Comparison of ENCODE assay signal across 8 cellular contexts in the genomic region with DNA sequence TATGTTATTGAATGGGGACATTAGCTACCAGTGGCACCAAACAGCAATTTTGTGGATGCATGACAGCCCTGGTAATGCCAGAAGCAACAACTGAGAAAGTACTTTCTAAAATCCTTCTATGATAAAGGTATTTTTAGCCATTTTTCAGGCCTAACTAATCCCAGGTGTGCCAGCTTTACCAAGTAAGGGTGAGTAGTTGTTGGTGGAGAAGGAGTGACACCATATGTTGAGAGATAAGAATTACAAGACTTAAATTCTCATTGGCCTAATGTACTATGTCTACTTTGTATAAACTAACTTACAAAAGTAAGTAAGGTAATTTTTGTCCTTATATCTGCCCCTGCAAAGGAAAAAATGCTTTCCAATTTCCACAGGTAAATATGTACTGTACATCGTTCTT. TPM values are rescaled to one million over a fixed set of nuclear protein-coding genes. Genes with fewer than 3 reads are reported as not detected.
DNase-seq lines count a peak whose midpoint lies in the region; ATAC-seq and TF ChIP-seq lines count a peak whose summit lies in the region.

No MANE protein-coding gene starts in this region.

- H3K79me1 ChIP-seq in neuronal stem cell (ENCODE audit: low read depth, low read length): no peaks in the 10 kb centered on the region

- POLR2A ChIA-PET in HEK293 (lab: Yijun Ruan, JAX): no interaction called here

- no peak overlapping the region for H2BK5ac ChIP-seq in neuronal stem cell (ENCODE audit: low read length)

- no peak overlapping the region for H2BK120ac ChIP-seq in neuronal stem cell (ENCODE audit: low read depth, low read length)

- H3K36me3 ChIP-seq in HEK293 (ENCODE audit: control insufficient read depth in 2 of 2, insufficient read depth in 1 of 2, low read length in 2 of 2) (no peaks in the 10 kb centered on the region), OCI-LY3 (replicated peaks; ENCODE audit: low read depth, low read length) (no peaks in the 10 kb centered on the region), neuronal stem cell (replicated peaks in 1 of 2; ENCODE audit: control insufficient read depth in 2 of 2, insufficient read depth in 2 of 2, low read length in 2 of 2) (no peaks in the 10 kb centered on the region)

- H3K4me1 ChIP-seq in HEK293 (ENCODE audit: control insufficient read depth, insufficient read depth, low read length): no peaks in the 10 kb centered on the region
- peaks cover 7% of the 10 kb centered on the region for H3K4me1 ChIP-seq in OCI-LY3 (ENCODE audit: low read length)
- H3K4me1 ChIP-seq in neuronal stem cell (ENCODE audit: control insufficient read depth in 2 of 2, insufficient read depth in 1 of 2, low read depth in 1 of 2, low read length in 2 of 2): no peaks in the 10 kb centered on the region

- H3K27me3 ChIP-seq in OCI-LY3 (ENCODE audit: low read depth, low read length) (no peaks in the 10 kb centered on the region), neuronal stem cell (ENCODE audit: control insufficient read depth in 3 of 3, insufficient read depth in 3 of 3, low read depth in 1 of 3, low read length in 3 of 3) (no peaks in the 10 kb centered on the region)

- peaks cover 5% of the 10 kb centered on the region for H3K79me2 ChIP-seq in OCI-LY3 (ENCODE audit: low read length)

- no peak overlapping the region for H3K4me3 ChIP-seq in HEK293 (ENCODE audit: low read depth, low read length)
- no peak overlapping the region for H3K4me3 ChIP-seq in OCI-LY3 (ENCODE audit: low read length)
- H3K4me3 ChIP-seq in fibroblast of the aortic adventitia (ENCODE audit: low read depth, low read length): no peak overlapping the region
- H3K4me3 ChIP-seq in neuronal stem cell (ENCODE audit: low read length in 2 of 2): no peak overlapping the region

- no CpG with 5 or more reads among the region's 1 CpG for WGBS in neuronal stem cell (ENCODE audit: extremely low coverage in 2 of 2, insufficient read length in 2 of 2, insufficient replicate concordance in 1 of 2), 2 donors

- H2BK15ac ChIP-seq in neuronal stem cell (ENCODE audit: low read length): no peak overlapping the region

- no peak overlapping the region for H3K18ac ChIP-seq in neuronal stem cell (ENCODE audit: low read length)

- DNase-seq in NCI-H2171 treated with DMSO at 0.1 percent for 48 hours (lab: John Stamatoyannopoulos, UW): peak; percentile 25
- DNase-seq in NCI-H2171 (lab: John Stamatoyannopoulos, UW): no peak
- peak; percentile 82 for DNase-seq in fibroblast of the aortic adventitia (ENCODE audit: low read depth)
- DNase-seq in activated T-cell treated with anti-CD3 and anti-CD28 coated beads for 4 hours: no peak
- DNase-seq in neuronal stem cell (ENCODE audit: low spot score): no peak

- no peak overlapping the region for H2BK12ac ChIP-seq in neuronal stem cell (ENCODE audit: low read length)

- H3K9ac ChIP-seq in OCI-LY3 (ENCODE audit: low read length) (no peak overlapping the region; the same call in 1 of the 2 replicates), neuronal stem cell (ENCODE audit: low read depth, low read length, poor library complexity) (no peak overlapping the region)

- H4K20me1 ChIP-seq in OCI-LY3 (ENCODE audit: insufficient read depth, low read length): no peaks in the 10 kb centered on the region

- H2AK5ac ChIP-seq in neuronal stem cell (ENCODE audit: low read depth, low read length): no peak overlapping the region

- H3K9me3 ChIP-seq in HEK293 (ENCODE audit: control insufficient read depth, insufficient read depth, low read depth, low read length): no peaks in the 10 kb centered on the region
- no peaks in the 10 kb centered on the region for H3K9me3 ChIP-seq in OCI-LY3 (ENCODE audit: insufficient read depth, low read length)
- H3K9me3 ChIP-seq in neuronal stem cell (replicated peaks in 1 of 2; ENCODE audit: control insufficient read depth in 2 of 2, insufficient read depth in 1 of 2, low read depth in 1 of 2, low read length in 2 of 2): no peaks in the 10 kb centered on the region

- H4K91ac ChIP-seq in neuronal stem cell (ENCODE audit: low read depth, low read length, poor library complexity): no peak overlapping the region

- TF ChIP-seq CTCF in HEK293 (tag by site-specific recombination; IDR thresholded peaks at IDR 0.05) (no peak), OCI-LY3 (IDR thresholded peaks at IDR 0.05; ENCODE audit: low read depth, low read length) (peak; percentile 75), fibroblast of the aortic adventitia (IDR thresholded peaks at IDR 0.05; ENCODE audit: insufficient read depth, low read length) (peak; percentile 52)

- H3K4ac ChIP-seq in neuronal stem cell (ENCODE audit: low read length): no peak overlapping the region

- H3K4me2 ChIP-seq in OCI-LY3 (ENCODE audit: low read length): no peak overlapping the region
- H3K4me2 ChIP-seq in neuronal stem cell (ENCODE audit: insufficient read depth, low read length, poor library complexity, severe bottlenecking): no peak overlapping the region

- CTCF ChIA-PET in HEK293 (lab: Yijun Ruan, JAX): interaction anchor here (0.6 to 2.7 kb wide), 13 partner anchors 9 to 799 kb away, joined by 3 to 18 read pairs (median 4); no protein-coding TSS in a partner anchor

- no peak overlapping the region for H3K14ac ChIP-seq in neuronal stem cell (ENCODE audit: low read length)

- no peak for ATAC-seq in HG03439 (IDR thresholded peaks at IDR 0.05; ENCODE audit: unreplicated experiment)

- H3K27ac ChIP-seq in HEK293 (ENCODE audit: extremely low read depth, low read depth, low read length) (no peak overlapping the region), OCI-LY3 (ENCODE audit: low read length) (0 out of 2 replicates have a peak overlapping the region, but pooled peaks have one; percentile 15), neuronal stem cell (replicated peaks; ENCODE audit: low read length) (no peak overlapping the region)

- H3K23ac ChIP-seq in neuronal stem cell (ENCODE audit: low read depth, low read length, poor library complexity): no peak overlapping the region

- H4K8ac ChIP-seq in neuronal stem cell (ENCODE audit: low read depth, low read length): no peak overlapping the region

- peak overlapping the region; percentile 64; the same call in 1 of the 2 replicates for H2AFZ ChIP-seq in OCI-LY3 (ENCODE audit: low read depth, low read length)
- H2AFZ ChIP-seq in neuronal stem cell (ENCODE audit: low read length): no peak overlapping the region

TF ChIP-seq in HEK293, 187 proteins besides CTCF, POLR2A, EP300 and RAD21:
- TF ChIP-seq ZNF654 (tag by site-specific recombination; IDR thresholded peaks at IDR 0.05; ENCODE audit: low read depth): peak; percentile 48
- TF ChIP-seq, protein P1, sequence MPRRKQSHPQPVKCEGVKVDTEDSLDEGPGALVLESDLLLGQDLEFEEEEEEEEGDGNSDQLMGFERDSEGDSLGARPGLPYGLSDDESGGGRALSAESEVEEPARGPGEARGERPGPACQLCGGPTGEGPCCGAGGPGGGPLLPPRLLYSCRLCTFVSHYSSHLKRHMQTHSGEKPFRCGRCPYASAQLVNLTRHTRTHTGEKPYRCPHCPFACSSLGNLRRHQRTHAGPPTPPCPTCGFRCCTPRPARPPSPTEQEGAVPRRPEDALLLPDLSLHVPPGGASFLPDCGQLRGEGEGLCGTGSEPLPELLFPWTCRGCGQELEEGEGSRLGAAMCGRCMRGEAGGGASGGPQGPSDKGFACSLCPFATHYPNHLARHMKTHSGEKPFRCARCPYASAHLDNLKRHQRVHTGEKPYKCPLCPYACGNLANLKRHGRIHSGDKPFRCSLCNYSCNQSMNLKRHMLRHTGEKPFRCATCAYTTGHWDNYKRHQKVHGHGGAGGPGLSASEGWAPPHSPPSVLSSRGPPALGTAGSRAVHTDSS (tag by site-specific recombination; IDR thresholded peaks at IDR 0.05): no peak
- TF ChIP-seq, protein P2, sequence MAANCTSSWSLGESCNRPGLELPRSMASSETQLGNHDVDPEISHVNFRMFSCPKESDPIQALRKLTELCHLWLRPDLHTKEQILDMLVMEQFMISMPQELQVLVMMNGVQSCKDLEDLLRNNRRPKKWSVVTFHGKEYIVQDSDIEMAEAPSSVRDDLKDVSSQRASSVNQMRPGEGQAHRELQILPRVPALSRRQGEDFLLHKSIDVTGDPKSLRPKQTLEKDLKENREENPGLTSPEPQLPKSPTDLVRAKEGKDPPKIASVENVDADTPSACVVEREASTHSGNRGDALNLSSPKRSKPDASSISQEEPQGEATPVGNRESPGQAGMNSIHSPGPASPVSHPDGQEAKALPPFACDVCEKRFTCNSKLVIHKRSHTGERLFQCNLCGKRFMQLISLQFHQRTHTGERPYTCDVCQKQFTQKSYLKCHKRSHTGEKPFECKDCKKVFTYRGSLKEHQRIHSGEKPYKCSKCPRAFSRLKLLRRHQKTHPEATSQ (tag by site-specific recombination; IDR thresholded peaks at IDR 0.05): no peak
- no peak for TF ChIP-seq TCF7L2 (IDR thresholded peaks at IDR 0.05; ENCODE audit: borderline replicate concordance, low read depth, low read length)
TF ChIP-seq in HEK293: peak in this region for 1.

RNA-seq across cellular contexts. Expression of gene COX17, which starts 4.1 kb away (rescaled TPM):
- total RNA-seq in fibroblast of the aortic adventitia (ENCODE audit: low replicate concordance): 17.0 and 18.0 TPM in 2 replicates
- 121 TPM for polyA plus RNA-seq in neuronal stem cell (2013, experiment 1 of 2)
- 117 TPM for polyA plus RNA-seq in neuronal stem cell (2013, experiment 2 of 2)

RNA-seq across cellular contexts. Expression of gene POPDC2, which starts 20.9 kb away (rescaled TPM):
- total RNA-seq in fibroblast of the aortic adventitia (ENCODE audit: low replicate concordance): 0.27 and 1.6 TPM in 2 replicates
- 0.79 TPM for polyA plus RNA-seq in neuronal stem cell (2013, experiment 1 of 2)
- polyA plus RNA-seq in neuronal stem cell (2013, experiment 2 of 2): 0.64 TPM

RNA-seq across cellular contexts. Expression of gene CFAP91, which starts 21.5 kb away (rescaled TPM):
- 0.81 and 0.98 TPM in 2 replicates for total RNA-seq in fibroblast of the aortic adventitia (ENCODE audit: low replicate concordance)
- 23.2 TPM for polyA plus RNA-seq in neuronal stem cell (2013, experiment 1 of 2)
- polyA plus RNA-seq in neuronal stem cell (2013, experiment 2 of 2): 22.2 TPM

Comparison
In these comparisons a context has a peak if more than half of its experiments do, and no peak if none do; other contexts are left out.
1. DNase-seq: peak in NCI-H2171 treated with DMSO at 0.1 percent for 48 hours (single experiment) and fibroblast of the aortic adventitia (single experiment); none in NCI-H2171 (single experiment), activated T-cell treated with anti-CD3 and anti-CD28 coated beads for 4 hours (single experiment) and neuronal stem cell (single experiment).